27 cellular contexts compared by ENCODE assay signal in genomic region chr22:32735516-32735915, GRCh38.
"Had no signal": no experiment of that assay in that cellular context is flagged by ENCODE, and none has a peak within 500 bp of the region (broad histone marks: within the 10 kb centered on the region; RNA-seq: fewer than 3 reads in every experiment).

No MANE protein-coding gene starts in this region.

- ATAC-seq: activated CD8-positive, alpha-beta T cell treated with anti-CD3 and anti-CD28 coated beads for 36 hours; activated T-cell treated with anti-CD3 and anti-CD28 coated beads, Interleukin-2, amount 50 U/mL, for 72 hours; activated T-helper 17 cell treated with anti-CD3 and anti-CD28 coated beads, Interleukin-2, amount 50 U/mL, for 72 hours; Panc1 had no signal

- H3K27ac ChIP-seq: ascending aorta, cardiac muscle cell, SJCRH30, SK-N-MC had no signal

- H3K9me3 Mint-ChIP-seq: activated CD4-positive, alpha-beta T cell treated with anti-CD3 and anti-CD28 coated beads, Interleukin-2, amount 10 ng/mL, durations not matched to agents 24 days and 14 days; activated CD8-positive, alpha-beta T cell treated with anti-CD3 and anti-CD28 coated beads for 36 hours; activated naive CD4-positive, alpha-beta T cell treated with anti-CD3 and anti-CD28 coated beads, Interleukin-2, amount 50 U/mL, for 24 hours; activated T-cell treated with anti-CD3 and anti-CD28 coated beads, Interleukin-2, amount 50 U/mL, for 72 hours; activated T-helper 17 cell treated with anti-CD3 and anti-CD28 coated beads, Interleukin-2, amount 50 U/mL, for 72 hours had no signal

- H3K27ac Mint-ChIP-seq: activated CD4-positive, alpha-beta T cell treated with anti-CD3 and anti-CD28 coated beads, Interleukin-2, amount 10 ng/mL, durations not matched to agents 24 days and 14 days; activated CD8-positive, alpha-beta T cell treated with anti-CD3 and anti-CD28 coated beads for 36 hours; activated naive CD4-positive, alpha-beta T cell treated with anti-CD3 and anti-CD28 coated beads, Interleukin-2, amount 50 U/mL, for 24 hours; activated naive CD8-positive, alpha-beta T cell treated with anti-CD3 and anti-CD28 coated beads, Interleukin-2, amount 10 ng/mL, durations not matched to agents 7 days and 5 days; activated T-cell treated with anti-CD3 and anti-CD28 coated beads, Interleukin-2, amount 50 U/mL, for 72 hours; activated T-helper 17 cell treated with anti-CD3 and anti-CD28 coated beads, Interleukin-2, amount 50 U/mL, for 72 hours had no signal

- H3K9me3 ChIP-seq: ascending aorta, MG63, SJCRH30 had no signal

- DNase-seq: activated CD4-positive, alpha-beta T cell treated with anti-CD3 and anti-CD28 coated beads, Interleukin-2, amount 10 ng/mL, durations not matched to agents 24 days and 14 days; activated CD4-positive, alpha-beta T cell treated with anti-CD3 and anti-CD28 coated beads, Interleukin-2, amount 50 U/mL, for 4 hours; activated CD8-positive, alpha-beta T cell treated with anti-CD3 and anti-CD28 coated beads for 36 hours; activated effector memory CD4-positive, alpha-beta T cell treated with anti-CD3 and anti-CD28 coated beads, Interleukin-2, amount 50 U/mL, for 16 hours; activated naive CD4-positive, alpha-beta T cell; activated naive CD8-positive, alpha-beta T cell treated with anti-CD3 and anti-CD28 coated beads, Interleukin-2, amount 10 ng/mL, durations not matched to agents 7 days and 5 days; activated T-cell treated with anti-CD3 and anti-CD28 coated beads, Interleukin-2, amount 50 U/mL, for 1 hour; activated T-cell treated with anti-CD3 and anti-CD28 coated beads, Interleukin-2, amount 50 U/mL, for 72 hours; amygdala; Kasumi-1; MG63; NCI-H1048; NCI-H1105 treated with DMSO at 0.1 percent for 48 hours; NCI-H1436; NCI-H1694 treated with DMSO at 0.1 percent for 48 hours; NCI-H2029; NCI-H345; NCI-H524 treated with DMSO at 0.1 percent for 48 hours; SHP77; SJCRH30; T1000 had no signal

- H3K36me3 Mint-ChIP-seq: activated naive CD4-positive, alpha-beta T cell treated with anti-CD3 and anti-CD28 coated beads, Interleukin-2, amount 50 U/mL, for 24 hours; activated naive CD8-positive, alpha-beta T cell treated with anti-CD3 and anti-CD28 coated beads, Interleukin-2, amount 10 ng/mL, durations not matched to agents 7 days and 5 days had no signal

- H3K4me1 Mint-ChIP-seq: activated CD4-positive, alpha-beta T cell treated with anti-CD3 and anti-CD28 coated beads, Interleukin-2, amount 10 ng/mL, durations not matched to agents 24 days and 14 days; activated naive CD4-positive, alpha-beta T cell treated with anti-CD3 and anti-CD28 coated beads, Interleukin-2, amount 50 U/mL, for 24 hours; activated T-helper 17 cell treated with anti-CD3 and anti-CD28 coated beads, Interleukin-2, amount 50 U/mL, for 72 hours had no signal

- H3K36me3 ChIP-seq: ascending aorta, cardiac muscle cell, MG63, SJCRH30 had no signal

- H3K4me3 Mint-ChIP-seq: activated CD4-positive, alpha-beta T cell treated with anti-CD3 and anti-CD28 coated beads, Interleukin-2, amount 10 ng/mL, durations not matched to agents 24 days and 14 days; activated CD8-positive, alpha-beta T cell treated with anti-CD3 and anti-CD28 coated beads for 36 hours; activated naive CD4-positive, alpha-beta T cell treated with anti-CD3 and anti-CD28 coated beads, Interleukin-2, amount 50 U/mL, for 24 hours; activated naive CD8-positive, alpha-beta T cell treated with anti-CD3 and anti-CD28 coated beads, Interleukin-2, amount 10 ng/mL, durations not matched to agents 7 days and 5 days; activated T-cell treated with anti-CD3 and anti-CD28 coated beads, Interleukin-2, amount 50 U/mL, for 72 hours; activated T-helper 17 cell treated with anti-CD3 and anti-CD28 coated beads, Interleukin-2, amount 50 U/mL, for 72 hours had no signal
